Comparison of ENCODE assay signal across 13 cellular contexts in genomic region chr16:75073551-75074414, GRCh38. TPM values are rescaled to one million over a fixed set of nuclear protein-coding genes. Genes with fewer than 3 reads are reported as not detected.
DNase-seq lines count a peak whose midpoint lies in the region; ATAC-seq and TF ChIP-seq lines count a peak whose summit lies in the region.
"Had no signal": no experiment of that assay in that cellular context is flagged by ENCODE, and none has a peak within 500 bp of the region (broad histone marks: within the 10 kb centered on the region; RNA-seq: fewer than 3 reads in every experiment).

No MANE protein-coding gene starts in this region.

- 78 to 85% methylated on average over 16 to 21 of the region's 21 CpGs for WGBS in endodermal cell (ENCODE audit: insufficient coverage in 1 of 2, insufficient read length in 1 of 2), 2 experiments
- 56 to 63% methylated on average over 21 of the region's 21 CpGs for WGBS in aorta, 2 donors

- H3K36me3 Mint-ChIP-seq in activated naive CD4-positive, alpha-beta T cell treated with anti-CD3 and anti-CD28 coated beads, Interleukin-2, amount 50 U/mL, for 24 hours = peaks cover 2% of the 10 kb centered on the region
- H3K36me3 Mint-ChIP-seq in activated CD4-positive, alpha-beta memory T cell treated with anti-CD3 and anti-CD28 coated beads for 36 hours = no peaks in the 10 kb centered on the region
- H3K36me3 Mint-ChIP-seq in endodermal cell (ENCODE audit: low read depth) = peaks cover 10% of the 10 kb centered on the region
- H3K36me3 Mint-ChIP-seq: IgD-negative memory B cell had no signal

- no peak for TF ChIP-seq CTCF in endodermal cell (conservative IDR thresholded peaks at IDR 0.05)
- no peak for TF ChIP-seq CTCF in foreskin keratinocyte (conservative IDR thresholded peaks at IDR 0.05)

- H3K4me3 ChIP-seq in endodermal cell (ENCODE audit: low read length) = no peak overlapping the region
- no peak overlapping the region for H3K4me3 ChIP-seq in aorta (ENCODE audit: low read length in 2 of 2)
- H3K4me3 ChIP-seq: upper lobe of left lung had no signal

- H3K4me3 Mint-ChIP-seq in activated naive CD4-positive, alpha-beta T cell treated with anti-CD3 and anti-CD28 coated beads, Interleukin-2, amount 50 U/mL, for 24 hours = peak overlapping the region; percentile 47
- H3K4me3 Mint-ChIP-seq in activated CD4-positive, alpha-beta memory T cell treated with anti-CD3 and anti-CD28 coated beads for 36 hours = no peak overlapping the region
- no peak overlapping the region for H3K4me3 Mint-ChIP-seq in endodermal cell
- H3K4me3 Mint-ChIP-seq: IgD-negative memory B cell had no signal

- H3K27me3 ChIP-seq in endodermal cell (ENCODE audit: control insufficient read depth, insufficient read depth, low read length, poor library complexity, severe bottlenecking) = no peaks in the 10 kb centered on the region
- no peaks in the 10 kb centered on the region for H3K27me3 ChIP-seq in aorta (ENCODE audit: control insufficient read depth in 1 of 2, insufficient read depth in 2 of 2, low read length in 1 of 2)
- no peaks in the 10 kb centered on the region for H3K27me3 ChIP-seq in foreskin keratinocyte
- H3K27me3 ChIP-seq: upper lobe of left lung had no signal

- H3K4me1 Mint-ChIP-seq in activated naive CD4-positive, alpha-beta T cell treated with anti-CD3 and anti-CD28 coated beads, Interleukin-2, amount 50 U/mL, for 24 hours = peaks cover 54% of the 10 kb centered on the region
- H3K4me1 Mint-ChIP-seq in activated CD4-positive, alpha-beta memory T cell treated with anti-CD3 and anti-CD28 coated beads for 36 hours (ENCODE audit: low read depth) = peaks cover 42% of the 10 kb centered on the region
- H3K4me1 Mint-ChIP-seq in endodermal cell = peaks cover 22% of the 10 kb centered on the region

- no peak for DNase-seq in activated naive CD4-positive, alpha-beta T cell treated with Interleukin-2 at 50 U/mL for 16 hours
- no peak for DNase-seq in activated CD4-positive, alpha-beta memory T cell treated with anti-CD3 and anti-CD28 coated beads for 36 hours
- DNase-seq in endodermal cell (no peak), aorta (no peak), posterior vena cava (ENCODE audit: low spot score) (no peak), foreskin keratinocyte (no peak)
- DNase-seq: anterior cingulate cortex, DMS79 treated with DMSO at 0.1 percent for 48 hours, NCI-H1436, upper lobe of left lung had no signal

- peaks cover 5% of the 10 kb centered on the region for H3K4me1 ChIP-seq in endodermal cell (ENCODE audit: control insufficient read depth, insufficient read depth, low read length)
- H3K4me1 ChIP-seq in aorta (ENCODE audit: control insufficient read depth in 1 of 2, insufficient read depth in 2 of 2, low read length in 2 of 2) = no peaks in the 10 kb centered on the region
- no peaks in the 10 kb centered on the region for H3K4me1 ChIP-seq in foreskin keratinocyte

- POLR2A ChIA-PET in activated CD4-positive, alpha-beta memory T cell treated with anti-CD3 and anti-CD28 coated beads for 36 hours (lab: Charles Lee) = interaction anchor here (1.3 to 2.4 kb wide), 5 partner anchors 9 to 62 kb away, joined by 3 to 11 read pairs (median 7); no protein-coding TSS in a partner anchor

- H3K27ac Mint-ChIP-seq in activated naive CD4-positive, alpha-beta T cell treated with anti-CD3 and anti-CD28 coated beads, Interleukin-2, amount 50 U/mL, for 24 hours = peak overlapping the region; percentile 31
- H3K27ac Mint-ChIP-seq in activated CD4-positive, alpha-beta memory T cell treated with anti-CD3 and anti-CD28 coated beads for 36 hours = peak overlapping the region; percentile 57
- H3K27ac Mint-ChIP-seq in endodermal cell = no peak overlapping the region
- H3K27ac Mint-ChIP-seq: IgD-negative memory B cell had no signal

- no peak overlapping the region for H3K9ac ChIP-seq in endodermal cell (ENCODE audit: extremely low read depth, low read length, poor library complexity, severe bottlenecking)

- H3K36me3 ChIP-seq in endodermal cell (ENCODE audit: control insufficient read depth, insufficient read depth, low read length) = peaks cover 4% of the 10 kb centered on the region
- H3K36me3 ChIP-seq in aorta (ENCODE audit: control insufficient read depth in 1 of 2, insufficient read depth in 2 of 2, low read length in 1 of 2) = no peaks in the 10 kb centered on the region
- H3K36me3 ChIP-seq: upper lobe of left lung had no signal

- intact Hi-C loops in activated CD4-positive, alpha-beta memory T cell treated with anti-CD3 and anti-CD28 coated beads for 36 hours (cut with micrococcal nuclease) = no loop called here
- intact Hi-C loops in aorta (cut with DNase I) = no loop called here
- intact Hi-C loops in posterior vena cava (cut with DNase I) = loop anchor here in 1 of 2 donors (1.0 to 10.0 kb wide), 2 partner anchors 31 to 1531 kb away; no protein-coding TSS in a partner anchor

- H3K27me3 Mint-ChIP-seq in activated naive CD4-positive, alpha-beta T cell treated with anti-CD3 and anti-CD28 coated beads, Interleukin-2, amount 50 U/mL, for 24 hours = no peaks in the 10 kb centered on the region
- no peaks in the 10 kb centered on the region for H3K27me3 Mint-ChIP-seq in activated CD4-positive, alpha-beta memory T cell treated with anti-CD3 and anti-CD28 coated beads for 36 hours
- no peaks in the 10 kb centered on the region for H3K27me3 Mint-ChIP-seq in endodermal cell (ENCODE audit: insufficient read depth)

- CTCF ChIA-PET in activated CD4-positive, alpha-beta memory T cell treated with anti-CD3 and anti-CD28 coated beads for 36 hours (lab: Charles Lee) = interaction anchor here (1.4 to 1.8 kb wide), 2 partner anchors 25 to 37 kb away, joined by 7 to 27 read pairs; no protein-coding TSS in a partner anchor

- H3K9me3 ChIP-seq in endodermal cell (ENCODE audit: control insufficient read depth, low read length) (no peaks in the 10 kb centered on the region), aorta (ENCODE audit: control insufficient read depth, low read length) (no peaks in the 10 kb centered on the region)
- H3K9me3 ChIP-seq: upper lobe of left lung had no signal

- peak; percentile 40 for ATAC-seq in aorta (ENCODE audit: low FRiP score)
- ATAC-seq in foreskin keratinocyte = no peak
- ATAC-seq in SK-N-SH treated with all-trans-retinoic acid at 6 μM for 48 hours = no peak

- H3K9me3 Mint-ChIP-seq in activated naive CD4-positive, alpha-beta T cell treated with anti-CD3 and anti-CD28 coated beads, Interleukin-2, amount 50 U/mL, for 24 hours = no peaks in the 10 kb centered on the region
- H3K9me3 Mint-ChIP-seq in activated CD4-positive, alpha-beta memory T cell treated with anti-CD3 and anti-CD28 coated beads for 36 hours = no peaks in the 10 kb centered on the region
- no peaks in the 10 kb centered on the region for H3K9me3 Mint-ChIP-seq in endodermal cell
- H3K9me3 Mint-ChIP-seq: IgD-negative memory B cell had no signal

- peak overlapping the region; percentile 22 for H3K27ac ChIP-seq in endodermal cell (ENCODE audit: low read depth, low read length)
- H3K27ac ChIP-seq in aorta (ENCODE audit: low read depth in 1 of 2, low read length in 2 of 2) = no peak overlapping the region
- no peak overlapping the region for H3K27ac ChIP-seq in foreskin keratinocyte

TF ChIP-seq in SK-N-SH treated with all-trans-retinoic acid at 6 μM for 48 hours, 23 proteins besides CTCF, POLR2A, EP300 and RAD21:
- TF ChIP-seq ZNF565 (CRISPR knock-in tag; conservative IDR thresholded peaks at IDR 0.05; ENCODE audit: low read depth) (no peak), OSR1 (CRISPR knock-in tag; IDR thresholded peaks at IDR 0.05) (no peak), ARNTL (CRISPR knock-in tag; IDR thresholded peaks at IDR 0.05; ENCODE audit: borderline replicate concordance, low read depth) (no peak), TSHZ2 (CRISPR knock-in tag; IDR thresholded peaks at IDR 0.05) (no peak), CSDC2 (CRISPR knock-in tag; IDR thresholded peaks at IDR 0.05) (no peak), TOX (CRISPR knock-in tag; IDR thresholded peaks at IDR 0.05; ENCODE audit: borderline replicate concordance) (no peak), RARB (CRISPR knock-in tag; IDR thresholded peaks at IDR 0.05) (no peak), TCF4 (CRISPR knock-in tag; IDR thresholded peaks at IDR 0.05; ENCODE audit: borderline replicate concordance) (no peak), ISL1 (CRISPR knock-in tag; IDR thresholded peaks at IDR 0.05) (no peak), PPARA (CRISPR knock-in tag; IDR thresholded peaks at IDR 0.05; ENCODE audit: borderline replicate concordance) (no peak)
TF ChIP-seq in SK-N-SH treated with all-trans-retinoic acid at 6 μM for 48 hours: peak in this region for 0.

RNA-seq across cellular contexts. Expression of gene LDHD, which starts 42.8 kb away (rescaled TPM):
- total RNA-seq in activated CD4-positive, alpha-beta memory T cell treated with anti-CD3 and anti-CD28 coated beads for 36 hours = under 1 TPM; 0.43 to 0.75 TPM
- 1 to 10 TPM; 1.4 to 4.3 TPM for total RNA-seq in endodermal cell
- polyA plus RNA-seq in endodermal cell (2013, experiment 1 of 2) = 1.3 TPM
- polyA plus RNA-seq in endodermal cell (2013, experiment 2 of 2) = 0.70 TPM
- total RNA-seq in aorta = 1 to 10 TPM; 5.5 to 5.6 TPM
- 1 to 10 TPM; 5.6 to 6.8 TPM for polyA plus RNA-seq in aorta
- 1 to 10 TPM in 1 of 2 donors, under 1 TPM in 1; 0.52 to 2.3 TPM for total RNA-seq in posterior vena cava
- 0.48 and 0.49 TPM in 2 replicates for total RNA-seq in foreskin keratinocyte
- 0.45 and 0.50 TPM in 2 replicates for polyA plus RNA-seq in foreskin keratinocyte
- polyA plus RNA-seq: IgD-negative memory B cell had no signal
